Comparison of ENCODE assay signal across 17 cellular contexts in the genomic region with DNA sequence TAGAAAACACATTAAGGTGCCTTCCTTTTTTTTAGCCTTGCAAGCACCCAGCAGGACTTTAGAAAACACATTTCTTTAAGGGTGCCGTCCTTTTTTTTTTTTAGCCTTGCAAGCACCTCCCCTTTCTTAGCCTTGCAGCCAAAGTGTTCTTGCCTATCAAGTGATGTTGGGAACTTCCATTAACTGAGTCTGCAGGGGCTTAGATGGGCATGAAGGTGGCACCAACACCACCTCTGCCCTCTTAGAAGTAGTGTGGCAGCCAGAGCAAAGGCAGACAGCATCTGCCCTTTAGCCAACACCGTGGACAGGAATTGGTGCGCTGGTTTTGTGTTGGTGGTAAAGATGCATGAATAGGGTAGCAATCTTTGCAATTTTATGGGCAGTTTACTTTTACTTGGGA.
DNase-seq lines count a peak whose midpoint lies in the region; ATAC-seq and TF ChIP-seq lines count a peak whose summit lies in the region.
"Had no signal": no experiment of that assay in that cellular context is flagged by ENCODE, and none has a peak within 500 bp of the region (broad histone marks: within the 10 kb centered on the region; RNA-seq: fewer than 3 reads in every experiment).

No MANE protein-coding gene starts in this region.

- whole genome bisulfite sequencing in HUES64: 8% methylated on average over 2 of the region's 3 CpGs
- WGBS in urinary bladder: 41% methylated on average over 3 of the region's 3 CpGs

- no peaks in the 10 kb centered on the region for H3K36me3 ChIP-seq in HUES64 (ENCODE audit: insufficient read depth, low read length)
- no peaks in the 10 kb centered on the region for H3K36me3 ChIP-seq in colonic mucosa
- no peaks in the 10 kb centered on the region for H3K36me3 ChIP-seq in iPS-18a (ENCODE audit: control insufficient read depth, low read depth, low read length)
- H3K36me3 ChIP-seq in urinary bladder (ENCODE audit: insufficient read depth): no peaks in the 10 kb centered on the region
- H3K36me3 ChIP-seq in ascending aorta: no peaks in the 10 kb centered on the region

- peak overlapping the region; percentile 12 for H3K4me3 ChIP-seq in HUES64 (ENCODE audit: low read length)
- no peak overlapping the region for H3K4me3 ChIP-seq in colonic mucosa
- peak overlapping the region; percentile 37 for H3K4me3 ChIP-seq in iPS-18a (ENCODE audit: low read length)
- H3K4me3 ChIP-seq in urinary bladder (ENCODE audit: low read depth, low read length): no peak overlapping the region
- H3K4me3 ChIP-seq in ascending aorta: no peak overlapping the region
- H3K4me3 ChIP-seq: GM12878 had no signal

- no peak overlapping the region for H3K9ac ChIP-seq in HUES64 (ENCODE audit: low read depth, low read length)
- no peak overlapping the region for H3K9ac ChIP-seq in colonic mucosa (ENCODE audit: low read depth in 2 of 2, low read length in 2 of 2)
- H3K9ac ChIP-seq in iPS-18a (ENCODE audit: low read length): no peak overlapping the region

- no peak for ATAC-seq in GM18868 (IDR thresholded peaks at IDR 0.05; ENCODE audit: unreplicated experiment)
- ATAC-seq: GM12878 had no signal

- H3K9me3 ChIP-seq in HUES64 (ENCODE audit: insufficient read depth, low read depth, low read length) (no peaks in the 10 kb centered on the region), colonic mucosa (no peaks in the 10 kb centered on the region), iPS-18a (ENCODE audit: control insufficient read depth, low read depth, low read length) (no peaks in the 10 kb centered on the region), ascending aorta (no peaks in the 10 kb centered on the region)

- DNase-seq in colonic mucosa (peak; percentile 3), ascending aorta (ENCODE audit: low spot score in 2 of 2) (no peak), NCI-H2196 treated with DMSO at 0.1 percent for 48 hours (lab: John Stamatoyannopoulos, UW; ENCODE audit: unreplicated experiment) (no peak)
- DNase-seq: COR-L47, DMS53, KBM-7, NCI-H1092 treated with DMSO at 0.1 percent for 48 hours, NCI-H187, NCI-H2171, NCI-H510A, SHP77 treated with DMSO at 0.1 percent for 48 hours had no signal

- H3K4me1 ChIP-seq in HUES64 (ENCODE audit: insufficient read depth, low read length) (peaks cover 72% of the 10 kb centered on the region), colonic mucosa (no peaks in the 10 kb centered on the region), iPS-18a (ENCODE audit: control insufficient read depth, low read depth, low read length) (peaks cover 63% of the 10 kb centered on the region), urinary bladder (ENCODE audit: insufficient read depth) (no peaks in the 10 kb centered on the region), ascending aorta (peaks cover 0 to 8% of the 10 kb centered on the region in 2 donors)

- peak overlapping the region; percentile 65 for H3K27ac ChIP-seq in HUES64 (ENCODE audit: low read depth, low read length)
- no peak overlapping the region for H3K27ac ChIP-seq in colonic mucosa
- H3K27ac ChIP-seq in iPS-18a (ENCODE audit: low read length): no peak overlapping the region
- H3K27ac ChIP-seq in urinary bladder (ENCODE audit: low read depth): peak overlapping the region; percentile 65
- H3K27ac ChIP-seq in ascending aorta: no peak overlapping the region
- H3K27ac ChIP-seq: C4-2B had no signal

- H3K27me3 ChIP-seq in HUES64 (ENCODE audit: insufficient read depth, low read length) (no peaks in the 10 kb centered on the region; the same call in 1 of the 2 replicates), colonic mucosa (no peaks in the 10 kb centered on the region), iPS-18a (ENCODE audit: control insufficient read depth, insufficient read depth, low read length) (peaks cover 7% of the 10 kb centered on the region), ascending aorta (no peaks in the 10 kb centered on the region)

- TF ChIP-seq CTCF in colonic mucosa (IDR thresholded peaks at IDR 0.05) (no peak), ascending aorta (IDR thresholded peaks at IDR 0.05) (no peak)

- intact Hi-C loops in colonic mucosa (cut with DNase I) (no loop called here), ascending aorta (cut with DNase I) (no loop called here)

Comparison
In these comparisons a context has a peak if more than half of its experiments do, and no peak if none do; other contexts are left out.
1. H3K27ac ChIP-seq: peak in HUES64 (single experiment) and urinary bladder (single experiment); none in colonic mucosa (single experiment), iPS-18a (single experiment) and ascending aorta (0 of 2).
2. H3K4me3 ChIP-seq: peak in HUES64 (single experiment) and iPS-18a (single experiment); none in colonic mucosa (single experiment), urinary bladder (single experiment) and ascending aorta (0 of 2).